Comparison of ENCODE assay signal across 17 cellular contexts in the genomic region with DNA sequence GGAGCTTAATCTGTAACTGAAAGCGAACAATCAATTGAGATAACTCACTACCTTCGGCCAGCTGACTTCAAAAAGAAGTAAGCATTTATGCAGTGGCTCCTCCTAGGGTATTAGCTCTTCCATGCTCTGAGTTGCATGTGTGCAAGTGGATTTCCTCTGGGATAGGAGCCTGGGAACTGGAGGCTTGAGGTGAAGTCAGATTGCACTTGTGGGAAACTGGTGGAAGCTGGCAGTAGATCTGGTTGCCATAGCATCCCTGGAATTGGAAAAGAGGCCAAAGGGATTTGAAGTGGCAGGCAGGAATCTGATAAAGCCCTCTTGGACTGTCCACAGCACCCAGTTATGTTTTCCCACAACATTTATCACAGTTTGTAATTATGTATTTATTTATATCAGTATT.
"Had no signal": no experiment of that assay in that cellular context is flagged by ENCODE, and none has a peak within 500 bp of the region (broad histone marks: within the 10 kb centered on the region; RNA-seq: fewer than 3 reads in every experiment).

No MANE protein-coding gene starts in this region.

- H3K36me3 ChIP-seq: breast epithelium, esophagus muscularis mucosa, gastroesophageal sphincter, left ventricle myocardium inferior had no signal

- H3K27ac ChIP-seq: breast epithelium, esophagus muscularis mucosa, gastroesophageal sphincter, left ventricle myocardium inferior had no signal

- H3K27ac Mint-ChIP-seq: activated B cell treated with CpG ODN at 0.5 μM for 24 hours; activated CD4-positive, alpha-beta T cell treated with anti-CD3 and anti-CD28 coated beads, Interleukin-2, amount 10 ng/mL, durations not matched to agents 24 days and 14 days; activated naive CD4-positive, alpha-beta T cell treated with anti-CD3 and anti-CD28 coated beads, Interleukin-2, amount 10 ng/mL, durations not matched to agents 7 days and 5 days; activated T-helper 2 cell treated with anti-CD3 and anti-CD28 coated beads, Interferon-gamma antibody, Interleukin-2, Interleukin-4, amounts not matched to agents 10 μg/mL and 5 μg/mL and 100 μg/mL, durations not matched to agents 14 hours and 24 hours and 36 hours; memory B cell; stimulated activated naive CD8-positive, alpha-beta T cell treated with anti-CD3 and anti-CD28 coated beads, Interleukin-15, amount 100 ng/mL, for 72 hours; T-helper 1 cell treated with Interleukin-12 subunit alpha and Interleukin-12 subunit beta and Interleukin-4 antibody, amounts not matched to agents 30 μg/mL and 1 μg/mL, for 36 hours had no signal

- ATAC-seq: gastroesophageal sphincter; stimulated activated naive CD8-positive, alpha-beta T cell treated with anti-CD3 and anti-CD28 coated beads, Interleukin-15, amount 100 ng/mL, for 72 hours had no signal

- DNase-seq: activated B cell treated with CpG ODN at 0.5 μM for 24 hours; activated CD4-positive, alpha-beta T cell treated with anti-CD3 and anti-CD28 coated beads, Interleukin-2, amount 10 ng/mL, durations not matched to agents 24 days and 14 days; activated naive CD4-positive, alpha-beta T cell treated with anti-CD3 and anti-CD28 coated beads, Interleukin-2, amount 10 ng/mL, durations not matched to agents 7 days and 5 days; activated T-cell treated with anti-CD3 and anti-CD28 coated beads for 4 hours; amniotic stem cell; kidney; left ventricle myocardium inferior; nephron progenitor cell; stimulated activated CD4-positive, alpha-beta T cell treated with anti-CD3 and anti-CD28 coated beads, Interleukin-15, amount 100 ng/mL, for 24 hours; stimulated activated CD4-positive, alpha-beta T cell treated with anti-CD3 and anti-CD28 coated beads, Interleukin-4, amount 100 ng/mL, for 24 hours; stimulated activated naive CD8-positive, alpha-beta T cell treated with anti-CD3 and anti-CD28 coated beads, Interleukin-15, amount 100 ng/mL, for 72 hours had no signal

- H3K9me3 Mint-ChIP-seq: activated CD4-positive, alpha-beta T cell treated with anti-CD3 and anti-CD28 coated beads, Interleukin-2, amount 10 ng/mL, durations not matched to agents 24 days and 14 days; activated naive CD4-positive, alpha-beta T cell treated with anti-CD3 and anti-CD28 coated beads, Interleukin-2, amount 10 ng/mL, durations not matched to agents 7 days and 5 days; activated T-helper 2 cell treated with anti-CD3 and anti-CD28 coated beads, Interferon-gamma antibody, Interleukin-2, Interleukin-4, amounts not matched to agents 10 μg/mL and 5 μg/mL and 100 μg/mL, durations not matched to agents 14 hours and 24 hours and 36 hours; T-helper 1 cell treated with Interleukin-12 subunit alpha and Interleukin-12 subunit beta and Interleukin-4 antibody, amounts not matched to agents 30 μg/mL and 1 μg/mL, for 36 hours had no signal

- H3K27me3 Mint-ChIP-seq: activated naive CD4-positive, alpha-beta T cell treated with anti-CD3 and anti-CD28 coated beads, Interleukin-2, amount 10 ng/mL, durations not matched to agents 7 days and 5 days had no signal

- H3K9me3 ChIP-seq: breast epithelium, esophagus muscularis mucosa had no signal

- H3K4me3 Mint-ChIP-seq: activated B cell treated with CpG ODN at 0.5 μM for 24 hours; activated CD4-positive, alpha-beta T cell treated with anti-CD3 and anti-CD28 coated beads, Interleukin-2, amount 10 ng/mL, durations not matched to agents 24 days and 14 days; activated naive CD4-positive, alpha-beta T cell treated with anti-CD3 and anti-CD28 coated beads, Interleukin-2, amount 10 ng/mL, durations not matched to agents 7 days and 5 days; memory B cell; nephron progenitor cell; stimulated activated naive CD8-positive, alpha-beta T cell treated with anti-CD3 and anti-CD28 coated beads, Interleukin-15, amount 100 ng/mL, for 72 hours; T-helper 1 cell treated with Interleukin-12 subunit alpha and Interleukin-12 subunit beta and Interleukin-4 antibody, amounts not matched to agents 30 μg/mL and 1 μg/mL, for 36 hours had no signal

- H3K4me3 ChIP-seq: breast epithelium, esophagus muscularis mucosa, gastroesophageal sphincter, left ventricle myocardium inferior had no signal

- H3K36me3 Mint-ChIP-seq: activated naive CD4-positive, alpha-beta T cell treated with anti-CD3 and anti-CD28 coated beads, Interleukin-2, amount 10 ng/mL, durations not matched to agents 7 days and 5 days; memory B cell had no signal

- H3K4me1 ChIP-seq: breast epithelium, esophagus muscularis mucosa, gastroesophageal sphincter, left ventricle myocardium inferior had no signal

- H3K4me1 Mint-ChIP-seq: activated B cell treated with CpG ODN at 0.5 μM for 24 hours; activated naive CD4-positive, alpha-beta T cell treated with anti-CD3 and anti-CD28 coated beads, Interleukin-2, amount 10 ng/mL, durations not matched to agents 7 days and 5 days; memory B cell; stimulated activated naive CD8-positive, alpha-beta T cell treated with anti-CD3 and anti-CD28 coated beads, Interleukin-15, amount 100 ng/mL, for 72 hours had no signal

- FAIRE-seq: kidney had no signal

- H3K27me3 ChIP-seq: breast epithelium, esophagus muscularis mucosa, gastroesophageal sphincter had no signal
